8 cellular contexts compared by ENCODE assay signal in genomic region chr7:84194484-84195260, GRCh38. TPM values are rescaled to one million over a fixed set of nuclear protein-coding genes. Genes with fewer than 3 reads are reported as not detected.
DNase-seq lines count a peak whose midpoint lies in the region; ATAC-seq, FAIRE-seq and TF ChIP-seq lines count a peak whose summit lies in the region.

TSS of gene SEMA3A (minus strand) at chr7:84194789. CDS start at chr7:84194586, 203 bp downstream.

- H3K4me1 Mint-ChIP-seq in GM23338 (peaks cover 46% of the 10 kb centered on the region), astrocyte (ENCODE audit: low read depth, unreplicated experiment) (peaks cover 20% of the 10 kb centered on the region)

- peak within 1 kb of the TSS; percentile 65 for H3K4me3 ChIP-seq in GM23338
- peak within 1 kb of the TSS; percentile 77 for H3K4me3 ChIP-seq in astrocyte (ENCODE audit: insufficient read depth, low read depth, low read length)
- peak within 1 kb of the TSS; percentile 38 to 48 for H3K4me3 ChIP-seq in right atrium auricular region

- H3K4me2 ChIP-seq in GM23338 (peak within 1 kb of the TSS; percentile 79), astrocyte (ENCODE audit: low read length) (peak within 1 kb of the TSS; percentile 92)

- peak within 1 kb of the TSS; percentile 63 for H2AFZ ChIP-seq in GM23338
- H2AFZ ChIP-seq in astrocyte (ENCODE audit: low read depth, low read length): peak within 1 kb of the TSS; percentile 54

- H3K36me3 ChIP-seq in GM23338 (ENCODE audit: insufficient read depth) (no peaks in the 10 kb centered on the region), astrocyte (ENCODE audit: insufficient read depth, low read length) (no peaks in the 10 kb centered on the region), right atrium auricular region (no peaks in the 10 kb centered on the region)

- H3K27me3 ChIP-seq in GM23338 (ENCODE audit: insufficient read depth) (no peaks in the 10 kb centered on the region), astrocyte (ENCODE audit: insufficient read depth, low read length) (no peaks in the 10 kb centered on the region), right atrium auricular region (no peaks in the 10 kb centered on the region)

- H3K4me1 ChIP-seq in GM23338 (ENCODE audit: insufficient read depth) (peaks cover 54% of the 10 kb centered on the region), astrocyte (ENCODE audit: insufficient read depth, low read length) (peaks cover 17% of the 10 kb centered on the region), right atrium auricular region (no peaks in the 10 kb centered on the region)

- no peak for TF ChIP-seq CTCF in GM23338 (conservative IDR thresholded peaks at IDR 0.05; ENCODE audit: low read depth in 2 of 2)
- TF ChIP-seq CTCF in astrocyte (IDR thresholded peaks at IDR 0.05; ENCODE audit: insufficient read depth, low read depth, low read length): no peak
- TF ChIP-seq CTCF in right atrium auricular region (IDR thresholded peaks at IDR 0.05): no peak

- H3K27me3 Mint-ChIP-seq in GM23338 (ENCODE audit: insufficient read depth, low read depth, poor library complexity) (peaks cover 3% of the 10 kb centered on the region), astrocyte (ENCODE audit: low read depth, unreplicated experiment) (no peaks in the 10 kb centered on the region)

- H3K27ac Mint-ChIP-seq in GM23338 (peak within 1 kb of the TSS; percentile 82), astrocyte (ENCODE audit: unreplicated experiment) (peak within 1 kb of the TSS; percentile 83)

- H3K9me3 ChIP-seq in astrocyte (ENCODE audit: insufficient read depth, low read depth, low read length) (no peaks in the 10 kb centered on the region), right atrium auricular region (no peaks in the 10 kb centered on the region)

- peak within 1 kb of the TSS; percentile 82 for H3K27ac ChIP-seq in GM23338 (ENCODE audit: low read depth)
- H3K27ac ChIP-seq in astrocyte (ENCODE audit: low read depth, low read length): peak within 1 kb of the TSS; percentile 74
- peak within 1 kb of the TSS; percentile 7 to 37 for H3K27ac ChIP-seq in right atrium auricular region

- H3K79me2 ChIP-seq in GM23338 (replicated peaks; ENCODE audit: insufficient read depth): peaks cover 50% of the 10 kb centered on the region
- H3K79me2 ChIP-seq in astrocyte (ENCODE audit: insufficient read depth, low read length): peaks cover 54% of the 10 kb centered on the region

- H3K9me2 ChIP-seq in GM23338 (ENCODE audit: insufficient read depth): no peaks in the 10 kb centered on the region

- DNase-seq in AML-193 (lab: John Stamatoyannopoulos, UW): peak; percentile 17 to 25
- DNase-seq in GM23338 (ENCODE audit: low spot score): peak; percentile 59
- DNase-seq in NOMO-1 treated with DMSO at 0.1 percent for 48 hours (lab: John Stamatoyannopoulos, UW; ENCODE audit: unreplicated experiment): peak; percentile 77
- DNase-seq in astrocyte (ENCODE audit: low read depth): peak; percentile 92
- DNase-seq in right atrium auricular region (ENCODE audit: low spot score): no peak
- DNase-seq in pons (ENCODE audit: low spot score): peak; percentile 66
- no peak for DNase-seq in GOT3 (lab: John Stamatoyannopoulos, UW)

- H3K4me3 Mint-ChIP-seq in GM23338 (peak within 1 kb of the TSS; percentile 88), astrocyte (ENCODE audit: unreplicated experiment) (peak within 1 kb of the TSS; percentile 96)

- H3F3A ChIP-seq in GM23338 (replicated peaks; ENCODE audit: low read depth): no peaks in the 10 kb centered on the region

- H3K36me3 Mint-ChIP-seq in GM23338 (ENCODE audit: low read depth) (no peaks in the 10 kb centered on the region), astrocyte (ENCODE audit: low read depth, unreplicated experiment) (no peaks in the 10 kb centered on the region)

- no peaks in the 10 kb centered on the region for H4K20me1 ChIP-seq in GM23338 (replicated peaks; ENCODE audit: insufficient read depth)
- no peaks in the 10 kb centered on the region for H4K20me1 ChIP-seq in astrocyte (ENCODE audit: insufficient read depth, low read length)

- FAIRE-seq in astrocyte (lab: Jason Lieb, UNC): peak; percentile 54

- H3K9ac ChIP-seq in astrocyte (ENCODE audit: low read length): peak within 1 kb of the TSS; percentile 92

- H3K9me3 Mint-ChIP-seq in GM23338 (no peaks in the 10 kb centered on the region), astrocyte (ENCODE audit: unreplicated experiment) (no peaks in the 10 kb centered on the region)

- ATAC-seq in GM23338 (peak; percentile 76), GM21447 (IDR thresholded peaks at IDR 0.05; ENCODE audit: unreplicated experiment) (no peak)

TF ChIP-seq in GM23338, 12 proteins besides CTCF, POLR2A, EP300 and RAD21:
- TF ChIP-seq POLR2AphosphoS5 (IDR thresholded peaks at IDR 0.05; ENCODE audit: low read depth) (0 out of 2 replicates have a peak, but pooled peaks have one; percentile 16), NANOG (IDR thresholded peaks at IDR 0.05; ENCODE audit: borderline replicate concordance) (no peak)

RNA-seq across cellular contexts. Expression of gene SEMA3A, which starts in this region (rescaled TPM):
- 46.4 and 54.5 TPM in 2 replicates for total RNA-seq in GM23338 (2014; rRNA removed; shearing (Covaris generic))
- polyA plus RNA-seq in GM23338 (2016; fragmentation: Nextera tagmentation; extraction: Ambion mirVana): 12.3 and 19.8 TPM in 2 replicates
- total RNA-seq in astrocyte (22.0 and 31.3 TPM in 2 replicates), right atrium auricular region (1 to 10 TPM; 3.6 to 6.1 TPM)

Comparison
In these comparisons a context has a peak if more than half of its experiments do, and no peak if none do; other contexts are left out.
1. DNase-seq: peak in AML-193 (2 of 2), GM23338 (single experiment), NOMO-1 treated with DMSO at 0.1 percent for 48 hours (single experiment), astrocyte (single experiment) and pons (single experiment); none in right atrium auricular region (single experiment) and GOT3 (single experiment).
2. H3K27ac ChIP-seq: peak in every context shown above with its lines; median percentile 82 in GM23338; 74 in astrocyte; 22 in right atrium auricular region.
3. Peak in every context shown above with its lines, with median percentiles within 50 percentile points of each other: H3K4me3 ChIP-seq.